Comparison of ENCODE assay signal across 1 cellular context in the genomic region with DNA sequence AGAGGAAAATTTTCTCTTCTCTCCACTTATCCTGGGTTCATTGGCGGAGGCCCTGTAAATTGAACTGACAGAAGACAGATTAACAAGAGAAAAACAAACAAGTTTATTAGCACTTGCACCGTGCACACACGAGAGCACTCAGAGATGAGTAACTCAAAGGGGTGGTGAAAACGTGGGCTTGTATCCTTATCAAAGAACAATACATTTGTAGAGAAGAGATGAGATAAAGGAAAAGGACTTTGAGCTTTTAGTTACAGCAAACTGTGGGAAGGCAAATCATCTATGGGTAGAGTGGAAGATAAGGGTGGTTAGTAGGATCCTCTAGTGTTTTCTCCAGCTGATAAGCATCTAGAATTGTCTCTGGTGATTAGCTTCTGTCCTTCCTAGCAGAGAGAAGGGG.
A peak's percentile ranks its signal among the peaks of the same experiment; 100 is the strongest.
TF ChIP-seq lines count a peak whose summit lies in the region.

No MANE protein-coding gene starts in this region.

TF ChIP-seq in HepG2, 621 proteins besides CTCF, POLR2A, EP300 and RAD21 (continued from another document and continues in another):
- TF ChIP-seq HNF4G (IDR thresholded peaks at IDR 0.05; ENCODE audit: borderline replicate concordance, low read depth, low read length) (peak; percentile 68; the same call in 1 of the 2 replicates), HNF4G (CRISPR knock-in tag; IDR thresholded peaks at IDR 0.05; ENCODE audit: borderline replicate concordance, low read depth) (no peak), SOX13 (IDR thresholded peaks at IDR 0.05) (peak; percentile 82), SOX13 (CRISPR knock-in tag; conservative IDR thresholded peaks at IDR 0.05 in 1 of 2, IDR thresholded peaks at IDR 0.05 in 1 of 2) (peak in 1 of 2 experiments; percentile 97; a peak in 2 of 4 replicates), TCF7 (IDR thresholded peaks at IDR 0.05; ENCODE audit: low read depth) (peak; percentile 2; the same call in 1 of the 2 replicates), CBX1 (IDR thresholded peaks at IDR 0.05; ENCODE audit: low read depth) (no peak), NCOR1 (IDR thresholded peaks at IDR 0.05; ENCODE audit: borderline replicate concordance, low read length) (peak; percentile 31; the same call in 1 of the 2 replicates), AGO2 (optimal IDR thresholded peaks at IDR 0.05; ENCODE audit: low read depth, low read length) (no peak), MED8 (CRISPR knock-in tag; IDR thresholded peaks at IDR 0.05; ENCODE audit: insufficient replicate concordance) (no peak), MBNL3 (CRISPR knock-in tag; conservative IDR thresholded peaks at IDR 0.05) (no peak), FOXA1 (IDR thresholded peaks at IDR 0.05) (no peak), FOXA1 (CRISPR knock-in tag; IDR thresholded peaks at IDR 0.05) (peak; percentile 58), ZNF777 (CRISPR knock-in tag; IDR thresholded peaks at IDR 0.05) (no peak), MAFF (IDR thresholded peaks at IDR 0.05; ENCODE audit: low read depth, low read length) (no peak), ZNF260 (CRISPR knock-in tag; IDR thresholded peaks at IDR 0.05; ENCODE audit: borderline replicate concordance, low read depth) (no peak), RBFOX2 (IDR thresholded peaks at IDR 0.05; ENCODE audit: low read depth, low read length) (no peak), THAP11 (CRISPR knock-in tag; IDR thresholded peaks at IDR 0.05) (no peak), TAF1 (CRISPR knock-in tag; IDR thresholded peaks at IDR 0.05) (no peak), ZSCAN30 (CRISPR knock-in tag; IDR thresholded peaks at IDR 0.05) (no peak), WIZ (CRISPR knock-in tag; IDR thresholded peaks at IDR 0.05) (no peak)
- TF ChIP-seq, protein P1, sequence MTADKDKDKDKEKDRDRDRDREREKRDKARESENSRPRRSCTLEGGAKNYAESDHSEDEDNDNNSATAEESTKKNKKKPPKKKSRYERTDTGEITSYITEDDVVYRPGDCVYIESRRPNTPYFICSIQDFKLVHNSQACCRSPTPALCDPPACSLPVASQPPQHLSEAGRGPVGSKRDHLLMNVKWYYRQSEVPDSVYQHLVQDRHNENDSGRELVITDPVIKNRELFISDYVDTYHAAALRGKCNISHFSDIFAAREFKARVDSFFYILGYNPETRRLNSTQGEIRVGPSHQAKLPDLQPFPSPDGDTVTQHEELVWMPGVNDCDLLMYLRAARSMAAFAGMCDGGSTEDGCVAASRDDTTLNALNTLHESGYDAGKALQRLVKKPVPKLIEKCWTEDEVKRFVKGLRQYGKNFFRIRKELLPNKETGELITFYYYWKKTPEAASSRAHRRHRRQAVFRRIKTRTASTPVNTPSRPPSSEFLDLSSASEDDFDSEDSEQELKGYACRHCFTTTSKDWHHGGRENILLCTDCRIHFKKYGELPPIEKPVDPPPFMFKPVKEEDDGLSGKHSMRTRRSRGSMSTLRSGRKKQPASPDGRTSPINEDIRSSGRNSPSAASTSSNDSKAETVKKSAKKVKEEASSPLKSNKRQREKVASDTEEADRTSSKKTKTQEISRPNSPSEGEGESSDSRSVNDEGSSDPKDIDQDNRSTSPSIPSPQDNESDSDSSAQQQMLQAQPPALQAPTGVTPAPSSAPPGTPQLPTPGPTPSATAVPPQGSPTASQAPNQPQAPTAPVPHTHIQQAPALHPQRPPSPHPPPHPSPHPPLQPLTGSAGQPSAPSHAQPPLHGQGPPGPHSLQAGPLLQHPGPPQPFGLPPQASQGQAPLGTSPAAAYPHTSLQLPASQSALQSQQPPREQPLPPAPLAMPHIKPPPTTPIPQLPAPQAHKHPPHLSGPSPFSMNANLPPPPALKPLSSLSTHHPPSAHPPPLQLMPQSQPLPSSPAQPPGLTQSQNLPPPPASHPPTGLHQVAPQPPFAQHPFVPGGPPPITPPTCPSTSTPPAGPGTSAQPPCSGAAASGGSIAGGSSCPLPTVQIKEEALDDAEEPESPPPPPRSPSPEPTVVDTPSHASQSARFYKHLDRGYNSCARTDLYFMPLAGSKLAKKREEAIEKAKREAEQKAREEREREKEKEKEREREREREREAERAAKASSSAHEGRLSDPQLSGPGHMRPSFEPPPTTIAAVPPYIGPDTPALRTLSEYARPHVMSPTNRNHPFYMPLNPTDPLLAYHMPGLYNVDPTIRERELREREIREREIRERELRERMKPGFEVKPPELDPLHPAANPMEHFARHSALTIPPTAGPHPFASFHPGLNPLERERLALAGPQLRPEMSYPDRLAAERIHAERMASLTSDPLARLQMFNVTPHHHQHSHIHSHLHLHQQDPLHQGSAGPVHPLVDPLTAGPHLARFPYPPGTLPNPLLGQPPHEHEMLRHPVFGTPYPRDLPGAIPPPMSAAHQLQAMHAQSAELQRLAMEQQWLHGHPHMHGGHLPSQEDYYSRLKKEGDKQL (CRISPR knock-in tag; IDR thresholded peaks at IDR 0.05; ENCODE audit: low read depth) = peak; percentile 68; the same call in 1 of the 2 replicates
- TF ChIP-seq, protein P2, sequence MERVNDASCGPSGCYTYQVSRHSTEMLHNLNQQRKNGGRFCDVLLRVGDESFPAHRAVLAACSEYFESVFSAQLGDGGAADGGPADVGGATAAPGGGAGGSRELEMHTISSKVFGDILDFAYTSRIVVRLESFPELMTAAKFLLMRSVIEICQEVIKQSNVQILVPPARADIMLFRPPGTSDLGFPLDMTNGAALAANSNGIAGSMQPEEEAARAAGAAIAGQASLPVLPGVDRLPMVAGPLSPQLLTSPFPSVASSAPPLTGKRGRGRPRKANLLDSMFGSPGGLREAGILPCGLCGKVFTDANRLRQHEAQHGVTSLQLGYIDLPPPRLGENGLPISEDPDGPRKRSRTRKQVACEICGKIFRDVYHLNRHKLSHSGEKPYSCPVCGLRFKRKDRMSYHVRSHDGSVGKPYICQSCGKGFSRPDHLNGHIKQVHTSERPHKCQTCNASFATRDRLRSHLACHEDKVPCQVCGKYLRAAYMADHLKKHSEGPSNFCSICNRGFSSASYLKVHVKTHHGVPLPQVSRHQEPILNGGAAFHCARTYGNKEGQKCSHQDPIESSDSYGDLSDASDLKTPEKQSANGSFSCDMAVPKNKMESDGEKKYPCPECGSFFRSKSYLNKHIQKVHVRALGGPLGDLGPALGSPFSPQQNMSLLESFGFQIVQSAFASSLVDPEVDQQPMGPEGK (CRISPR knock-in tag; IDR thresholded peaks at IDR 0.05) = no peak
- TF ChIP-seq, protein P3, sequence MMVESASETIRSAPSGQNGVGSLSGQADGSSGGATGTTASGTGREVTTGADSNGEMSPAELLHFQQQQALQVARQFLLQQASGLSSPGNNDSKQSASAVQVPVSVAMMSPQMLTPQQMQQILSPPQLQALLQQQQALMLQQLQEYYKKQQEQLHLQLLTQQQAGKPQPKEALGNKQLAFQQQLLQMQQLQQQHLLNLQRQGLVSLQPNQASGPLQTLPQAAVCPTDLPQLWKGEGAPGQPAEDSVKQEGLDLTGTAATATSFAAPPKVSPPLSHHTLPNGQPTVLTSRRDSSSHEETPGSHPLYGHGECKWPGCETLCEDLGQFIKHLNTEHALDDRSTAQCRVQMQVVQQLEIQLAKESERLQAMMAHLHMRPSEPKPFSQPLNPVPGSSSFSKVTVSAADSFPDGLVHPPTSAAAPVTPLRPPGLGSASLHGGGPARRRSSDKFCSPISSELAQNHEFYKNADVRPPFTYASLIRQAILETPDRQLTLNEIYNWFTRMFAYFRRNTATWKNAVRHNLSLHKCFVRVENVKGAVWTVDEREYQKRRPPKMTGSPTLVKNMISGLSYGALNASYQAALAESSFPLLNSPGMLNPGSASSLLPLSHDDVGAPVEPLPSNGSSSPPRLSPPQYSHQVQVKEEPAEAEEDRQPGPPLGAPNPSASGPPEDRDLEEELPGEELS (CRISPR knock-in tag; IDR thresholded peaks at IDR 0.05) = peak; percentile 29; the same call in 1 of the 2 replicates
- TF ChIP-seq, protein P4, sequence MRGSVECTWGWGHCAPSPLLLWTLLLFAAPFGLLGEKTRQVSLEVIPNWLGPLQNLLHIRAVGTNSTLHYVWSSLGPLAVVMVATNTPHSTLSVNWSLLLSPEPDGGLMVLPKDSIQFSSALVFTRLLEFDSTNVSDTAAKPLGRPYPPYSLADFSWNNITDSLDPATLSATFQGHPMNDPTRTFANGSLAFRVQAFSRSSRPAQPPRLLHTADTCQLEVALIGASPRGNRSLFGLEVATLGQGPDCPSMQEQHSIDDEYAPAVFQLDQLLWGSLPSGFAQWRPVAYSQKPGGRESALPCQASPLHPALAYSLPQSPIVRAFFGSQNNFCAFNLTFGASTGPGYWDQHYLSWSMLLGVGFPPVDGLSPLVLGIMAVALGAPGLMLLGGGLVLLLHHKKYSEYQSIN (CRISPR knock-in tag; IDR thresholded peaks at IDR 0.05; ENCODE audit: borderline replicate concordance) = no peak
- TF ChIP-seq, protein P5, sequence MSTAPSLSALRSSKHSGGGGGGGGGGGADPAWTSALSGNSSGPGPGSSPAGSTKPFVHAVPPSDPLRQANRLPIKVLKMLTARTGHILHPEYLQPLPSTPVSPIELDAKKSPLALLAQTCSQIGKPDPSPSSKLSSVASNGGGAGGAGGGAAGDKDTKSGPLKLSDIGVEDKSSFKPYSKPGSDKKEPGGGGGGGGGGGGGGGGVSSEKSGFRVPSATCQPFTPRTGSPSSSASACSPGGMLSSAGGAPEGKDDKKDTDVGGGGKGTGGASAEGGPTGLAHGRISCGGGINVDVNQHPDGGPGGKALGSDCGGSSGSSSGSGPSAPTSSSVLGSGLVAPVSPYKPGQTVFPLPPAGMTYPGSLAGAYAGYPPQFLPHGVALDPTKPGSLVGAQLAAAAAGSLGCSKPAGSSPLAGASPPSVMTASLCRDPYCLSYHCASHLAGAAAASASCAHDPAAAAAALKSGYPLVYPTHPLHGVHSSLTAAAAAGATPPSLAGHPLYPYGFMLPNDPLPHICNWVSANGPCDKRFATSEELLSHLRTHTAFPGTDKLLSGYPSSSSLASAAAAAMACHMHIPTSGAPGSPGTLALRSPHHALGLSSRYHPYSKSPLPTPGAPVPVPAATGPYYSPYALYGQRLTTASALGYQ (CRISPR knock-in tag; IDR thresholded peaks at IDR 0.05) = 0 out of 2 replicates have a peak, but pooled peaks have one; percentile 23
- TF ChIP-seq, protein P6, sequence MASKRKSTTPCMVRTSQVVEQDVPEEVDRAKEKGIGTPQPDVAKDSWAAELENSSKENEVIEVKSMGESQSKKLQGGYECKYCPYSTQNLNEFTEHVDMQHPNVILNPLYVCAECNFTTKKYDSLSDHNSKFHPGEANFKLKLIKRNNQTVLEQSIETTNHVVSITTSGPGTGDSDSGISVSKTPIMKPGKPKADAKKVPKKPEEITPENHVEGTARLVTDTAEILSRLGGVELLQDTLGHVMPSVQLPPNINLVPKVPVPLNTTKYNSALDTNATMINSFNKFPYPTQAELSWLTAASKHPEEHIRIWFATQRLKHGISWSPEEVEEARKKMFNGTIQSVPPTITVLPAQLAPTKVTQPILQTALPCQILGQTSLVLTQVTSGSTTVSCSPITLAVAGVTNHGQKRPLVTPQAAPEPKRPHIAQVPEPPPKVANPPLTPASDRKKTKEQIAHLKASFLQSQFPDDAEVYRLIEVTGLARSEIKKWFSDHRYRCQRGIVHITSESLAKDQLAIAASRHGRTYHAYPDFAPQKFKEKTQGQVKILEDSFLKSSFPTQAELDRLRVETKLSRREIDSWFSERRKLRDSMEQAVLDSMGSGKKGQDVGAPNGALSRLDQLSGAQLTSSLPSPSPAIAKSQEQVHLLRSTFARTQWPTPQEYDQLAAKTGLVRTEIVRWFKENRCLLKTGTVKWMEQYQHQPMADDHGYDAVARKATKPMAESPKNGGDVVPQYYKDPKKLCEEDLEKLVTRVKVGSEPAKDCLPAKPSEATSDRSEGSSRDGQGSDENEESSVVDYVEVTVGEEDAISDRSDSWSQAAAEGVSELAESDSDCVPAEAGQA (IDR thresholded peaks at IDR 0.05; ENCODE audit: low read depth) = no peak
- TF ChIP-seq, protein P6 (CRISPR knock-in tag; IDR thresholded peaks at IDR 0.05; ENCODE audit: borderline replicate concordance) = no peak
- TF ChIP-seq, protein P7, sequence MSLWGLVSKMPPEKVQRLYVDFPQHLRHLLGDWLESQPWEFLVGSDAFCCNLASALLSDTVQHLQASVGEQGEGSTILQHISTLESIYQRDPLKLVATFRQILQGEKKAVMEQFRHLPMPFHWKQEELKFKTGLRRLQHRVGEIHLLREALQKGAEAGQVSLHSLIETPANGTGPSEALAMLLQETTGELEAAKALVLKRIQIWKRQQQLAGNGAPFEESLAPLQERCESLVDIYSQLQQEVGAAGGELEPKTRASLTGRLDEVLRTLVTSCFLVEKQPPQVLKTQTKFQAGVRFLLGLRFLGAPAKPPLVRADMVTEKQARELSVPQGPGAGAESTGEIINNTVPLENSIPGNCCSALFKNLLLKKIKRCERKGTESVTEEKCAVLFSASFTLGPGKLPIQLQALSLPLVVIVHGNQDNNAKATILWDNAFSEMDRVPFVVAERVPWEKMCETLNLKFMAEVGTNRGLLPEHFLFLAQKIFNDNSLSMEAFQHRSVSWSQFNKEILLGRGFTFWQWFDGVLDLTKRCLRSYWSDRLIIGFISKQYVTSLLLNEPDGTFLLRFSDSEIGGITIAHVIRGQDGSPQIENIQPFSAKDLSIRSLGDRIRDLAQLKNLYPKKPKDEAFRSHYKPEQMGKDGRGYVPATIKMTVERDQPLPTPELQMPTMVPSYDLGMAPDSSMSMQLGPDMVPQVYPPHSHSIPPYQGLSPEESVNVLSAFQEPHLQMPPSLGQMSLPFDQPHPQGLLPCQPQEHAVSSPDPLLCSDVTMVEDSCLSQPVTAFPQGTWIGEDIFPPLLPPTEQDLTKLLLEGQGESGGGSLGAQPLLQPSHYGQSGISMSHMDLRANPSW (CRISPR knock-in tag; IDR thresholded peaks at IDR 0.05; ENCODE audit: borderline replicate concordance) = no peak
- TF ChIP-seq, protein P8, sequence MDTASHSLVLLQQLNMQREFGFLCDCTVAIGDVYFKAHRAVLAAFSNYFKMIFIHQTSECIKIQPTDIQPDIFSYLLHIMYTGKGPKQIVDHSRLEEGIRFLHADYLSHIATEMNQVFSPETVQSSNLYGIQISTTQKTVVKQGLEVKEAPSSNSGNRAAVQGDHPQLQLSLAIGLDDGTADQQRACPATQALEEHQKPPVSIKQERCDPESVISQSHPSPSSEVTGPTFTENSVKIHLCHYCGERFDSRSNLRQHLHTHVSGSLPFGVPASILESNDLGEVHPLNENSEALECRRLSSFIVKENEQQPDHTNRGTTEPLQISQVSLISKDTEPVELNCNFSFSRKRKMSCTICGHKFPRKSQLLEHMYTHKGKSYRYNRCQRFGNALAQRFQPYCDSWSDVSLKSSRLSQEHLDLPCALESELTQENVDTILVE (CRISPR knock-in tag; IDR thresholded peaks at IDR 0.05) = no peak
